9 cellular contexts compared by ENCODE assay signal in genomic region chr3:185930393-185931107, GRCh38. TPM values are rescaled to one million over a fixed set of nuclear protein-coding genes. Genes with fewer than 3 reads are reported as not detected.
DNase-seq lines count a peak whose midpoint lies in the region; ATAC-seq and TF ChIP-seq lines count a peak whose summit lies in the region.
"Had no signal": no experiment of that assay in that cellular context is flagged by ENCODE, and none has a peak within 500 bp of the region (broad histone marks: within the 10 kb centered on the region; RNA-seq: fewer than 3 reads in every experiment).

No MANE protein-coding gene starts in this region.

- H3F3A ChIP-seq in DOHH2 (ENCODE audit: control insufficient read depth, insufficient read depth): peaks cover 53% of the 10 kb centered on the region

- H4K20me1 ChIP-seq in DOHH2 (ENCODE audit: control insufficient read depth, insufficient read depth, low read depth, low read length): peaks cover 96% of the 10 kb centered on the region

- no peaks in the 10 kb centered on the region for H3K27me3 ChIP-seq in DOHH2 (ENCODE audit: control insufficient read depth, low read length)

- peak overlapping the region; percentile 94 for H3K4me2 ChIP-seq in DOHH2 (ENCODE audit: low read length)

- peak overlapping the region; percentile 91 for H3K4me3 ChIP-seq in DOHH2 (ENCODE audit: low read length)
- no peak overlapping the region for H3K4me3 ChIP-seq in choroid plexus epithelial cell (ENCODE audit: low read depth, low read length)

- H3K9me3 ChIP-seq in DOHH2 (ENCODE audit: control insufficient read depth, insufficient read depth, low read length): no peaks in the 10 kb centered on the region

- peak overlapping the region; percentile 26 to 66 (median 51) for H3K4me3 Mint-ChIP-seq in nephron

- peak; percentile 43 for DNase-seq in NAMALWA (ENCODE audit: low spot score)
- peak; percentile 48 for DNase-seq in choroid plexus epithelial cell (ENCODE audit: low read depth)
- no peak for DNase-seq in H4 (ENCODE audit: low spot score)
- DNase-seq: GOT3 had no signal

- H3K79me2 ChIP-seq in DOHH2 (ENCODE audit: control insufficient read depth, low read length): peaks cover 100% of the 10 kb centered on the region

- TF ChIP-seq CTCF in DOHH2 (IDR thresholded peaks at IDR 0.05; ENCODE audit: low read depth, low read length, poor library complexity, severe bottlenecking) (no peak), choroid plexus epithelial cell (conservative IDR thresholded peaks at IDR 0.05; ENCODE audit: low read depth, low read length) (no peak), nephron (IDR thresholded peaks at IDR 0.05; ENCODE audit: unreplicated experiment in 3 of 3) (no peak)

- H3K9me3 Mint-ChIP-seq in nephron: no peaks in the 10 kb centered on the region

- H3K4me1 Mint-ChIP-seq in nephron: peaks cover 98% of the 10 kb centered on the region

- H3K27ac Mint-ChIP-seq in nephron: no peak overlapping the region

- no peak overlapping the region for H3K27ac ChIP-seq in DOHH2 (ENCODE audit: low read depth, low read length)

- no peak for ATAC-seq in GM18517 (IDR thresholded peaks at IDR 0.05; ENCODE audit: unreplicated experiment)
- ATAC-seq in HG03354 (IDR thresholded peaks at IDR 0.05; ENCODE audit: poor library complexity, severe bottlenecking, unreplicated experiment): no peak
- no peak for ATAC-seq in GM18907 (IDR thresholded peaks at IDR 0.05; ENCODE audit: unreplicated experiment)

- H3K27me3 Mint-ChIP-seq in nephron (ENCODE audit: low read depth): no peaks in the 10 kb centered on the region

- H3K36me3 ChIP-seq in DOHH2 (ENCODE audit: control insufficient read depth, low read length): peaks cover 99% of the 10 kb centered on the region

- H3K9me2 ChIP-seq in DOHH2 (replicated peaks; ENCODE audit: control insufficient read depth, low read length): no peaks in the 10 kb centered on the region

- H3K4me1 ChIP-seq in DOHH2 (ENCODE audit: control insufficient read depth, low read length): peaks cover 76% of the 10 kb centered on the region

- H3K36me3 Mint-ChIP-seq in nephron (ENCODE audit: low read depth): peaks cover 27% of the 10 kb centered on the region

RNA-seq across cellular contexts. Expression of gene TRA2B, which starts 7.3 kb away (rescaled TPM):
- total RNA-seq in H4 (2014; rRNA removed; shearing (Covaris generic)): 336 and 367 TPM in 2 replicates
